In genomic region chr6:5730586-5731263, GRCh38 we compare ENCODE assay signal across 18 cellular contexts.
DNase-seq lines count a peak whose midpoint lies in the region; ATAC-seq and TF ChIP-seq lines count a peak whose summit lies in the region.
"Had no signal": no experiment of that assay in that cellular context is flagged by ENCODE, and none has a peak within 500 bp of the region (broad histone marks: within the 10 kb centered on the region; RNA-seq: fewer than 3 reads in every experiment).

No MANE protein-coding gene starts in this region.

- no peaks in the 10 kb centered on the region for H3K9me3 Mint-ChIP-seq in Caco-2 (ENCODE audit: unreplicated experiment)
- no peaks in the 10 kb centered on the region for H3K9me3 Mint-ChIP-seq in neural crest cell
- no peaks in the 10 kb centered on the region for H3K9me3 Mint-ChIP-seq in type B pancreatic cell
- H3K9me3 Mint-ChIP-seq: activated naive CD4-positive, alpha-beta T cell treated with anti-CD3 and anti-CD28 coated beads for 36 hours had no signal

- TF ChIP-seq CTCF in Caco-2 (IDR thresholded peaks at IDR 0.05; ENCODE audit: insufficient read depth in 1 of 2, low read depth in 1 of 2, low read length in 1 of 2, severe bottlenecking in 1 of 2, unreplicated experiment in 1 of 2) (no peak), neural crest cell (conservative IDR thresholded peaks at IDR 0.05) (no peak), type B pancreatic cell (conservative IDR thresholded peaks at IDR 0.05) (no peak), transverse colon (IDR thresholded peaks at IDR 0.05) (no peak)

- peaks cover 5% of the 10 kb centered on the region for H3K4me1 Mint-ChIP-seq in Caco-2 (ENCODE audit: low read depth, unreplicated experiment)
- H3K4me1 Mint-ChIP-seq in neural crest cell: peaks cover 15% of the 10 kb centered on the region
- H3K4me1 Mint-ChIP-seq in type B pancreatic cell (ENCODE audit: unreplicated experiment): peaks cover 24% of the 10 kb centered on the region

- ATAC-seq in esophagus mucosa: peak; percentile 66
- ATAC-seq in GM21360 (IDR thresholded peaks at IDR 0.05; ENCODE audit: unreplicated experiment): no peak

- 86 to 91% methylated on average over 5 to 8 of the region's 8 CpGs for WGBS in transverse colon (ENCODE audit: low coverage in 1 of 2), 2 donors

- TF ChIP-seq EP300 in transverse colon (IDR thresholded peaks at IDR 0.05; ENCODE audit: low read depth): no peak

- DNase-seq in Caco-2 (no peak), NCI-H524 treated with DMSO at 0.1 percent for 48 hours (lab: John Stamatoyannopoulos, UW) (peak; percentile 51), neural crest cell (ENCODE audit: low read depth, low spot score) (no peak), type B pancreatic cell (ENCODE audit: extremely low spot score, unreplicated experiment) (no peak), NCI-H1048 (lab: John Stamatoyannopoulos, UW) (no peak), transverse colon (no peak)
- DNase-seq: activated CD4-positive, alpha-beta T cell treated with anti-CD3 and anti-CD28 coated beads for 4 hours; activated CD8-positive, alpha-beta memory T cell treated with anti-CD3 and anti-CD28 coated beads, Interleukin-2, amount 50 U/mL, for 4 hours; activated naive CD4-positive, alpha-beta T cell treated with anti-CD3 and anti-CD28 coated beads for 36 hours; DMS153; effector CD8-positive, alpha-beta T cell; Peyer's patch; stimulated activated CD4-positive, alpha-beta T cell treated with anti-CD3 and anti-CD28 coated beads, Interleukin-4, amount 100 ng/mL, for 4 hours; stimulated activated CD8-positive, alpha-beta memory T cell treated with anti-CD3 and anti-CD28 coated beads, Interleukin-4, amount 100 ng/mL, for 48 hours; testis had no signal

- H3K27me3 ChIP-seq in Caco-2 (replicated peaks; ENCODE audit: control insufficient read depth, insufficient read depth, low read length) (no peaks in the 10 kb centered on the region), transverse colon (no peaks in the 10 kb centered on the region)
- H3K27me3 ChIP-seq: Peyer's patch, testis had no signal

- in situ Hi-C loops in transverse colon (cut with MboI; ENCODE audit: low pct_ligation_motif_present in 1 of 4, low pct_unique_long_range_greater_than_20kb in 1 of 4, low sequenced_read_pairs in 3 of 4): no loop called here

- H3K36me3 Mint-ChIP-seq in Caco-2 (ENCODE audit: insufficient read depth, unreplicated experiment): no peaks in the 10 kb centered on the region
- no peaks in the 10 kb centered on the region for H3K36me3 Mint-ChIP-seq in neural crest cell (ENCODE audit: low read depth)
- H3K36me3 Mint-ChIP-seq in type B pancreatic cell: no peaks in the 10 kb centered on the region

- intact Hi-C loops in Caco-2 (cut with micrococcal nuclease; ENCODE audit: unreplicated experiment): no loop called here
- intact Hi-C loops in transverse colon (cut with DNase I; ENCODE audit: low total_unique reads): no loop called here

- TF ChIP-seq POLR2A in transverse colon (IDR thresholded peaks at IDR 0.05): no peak

- H3K27ac ChIP-seq in transverse colon: no peak overlapping the region
- H3K27ac ChIP-seq: parathyroid adenoma, Peyer's patch, testis had no signal

- H3K4me3 ChIP-seq in Caco-2 (ENCODE audit: low read depth, low read length): no peak overlapping the region
- no peak overlapping the region for H3K4me3 ChIP-seq in transverse colon
- H3K4me3 ChIP-seq: Peyer's patch, testis had no signal

- H3K4me3 Mint-ChIP-seq in Caco-2 (ENCODE audit: unreplicated experiment) (no peak overlapping the region), neural crest cell (no peak overlapping the region), type B pancreatic cell (no peak overlapping the region)
- H3K4me3 Mint-ChIP-seq: activated naive CD4-positive, alpha-beta T cell treated with anti-CD3 and anti-CD28 coated beads for 36 hours had no signal

- CTCF ChIA-PET in Caco-2 (lab: Charles Lee): no interaction called here

- no TSS peak for BruUV-seq in Caco-2 (replicated peaks; lab: Mats Ljungman, UMichigan)

- H3K36me3 ChIP-seq in Caco-2 (ENCODE audit: control insufficient read depth, insufficient read depth, low read length) (no peaks in the 10 kb centered on the region), transverse colon (no peaks in the 10 kb centered on the region)
- H3K36me3 ChIP-seq: Peyer's patch had no signal

- H3K27ac Mint-ChIP-seq in Caco-2 (ENCODE audit: unreplicated experiment) (peak overlapping the region; percentile 11), neural crest cell (ENCODE audit: unreplicated experiment) (peak overlapping the region; percentile 85), type B pancreatic cell (no peak overlapping the region)
- H3K27ac Mint-ChIP-seq: activated naive CD4-positive, alpha-beta T cell treated with anti-CD3 and anti-CD28 coated beads for 36 hours had no signal

- POLR2A ChIA-PET in Caco-2 (lab: Charles Lee): no interaction called here

- H3K4me1 ChIP-seq in Caco-2: no peaks in the 10 kb centered on the region
- H3K4me1 ChIP-seq in transverse colon: no peaks in the 10 kb centered on the region
- H3K4me1 ChIP-seq: Peyer's patch, testis had no signal

- H3K27me3 Mint-ChIP-seq in Caco-2 (ENCODE audit: insufficient read depth, unreplicated experiment) (no peaks in the 10 kb centered on the region), neural crest cell (ENCODE audit: low read depth) (no peaks in the 10 kb centered on the region), type B pancreatic cell (peaks cover 2% of the 10 kb centered on the region)

- H3K9me3 ChIP-seq in Caco-2 (no peaks in the 10 kb centered on the region), transverse colon (no peaks in the 10 kb centered on the region)
- H3K9me3 ChIP-seq: Peyer's patch, testis had no signal
